ENCODE assay signal across 22 cellular contexts in the genomic region with DNA sequence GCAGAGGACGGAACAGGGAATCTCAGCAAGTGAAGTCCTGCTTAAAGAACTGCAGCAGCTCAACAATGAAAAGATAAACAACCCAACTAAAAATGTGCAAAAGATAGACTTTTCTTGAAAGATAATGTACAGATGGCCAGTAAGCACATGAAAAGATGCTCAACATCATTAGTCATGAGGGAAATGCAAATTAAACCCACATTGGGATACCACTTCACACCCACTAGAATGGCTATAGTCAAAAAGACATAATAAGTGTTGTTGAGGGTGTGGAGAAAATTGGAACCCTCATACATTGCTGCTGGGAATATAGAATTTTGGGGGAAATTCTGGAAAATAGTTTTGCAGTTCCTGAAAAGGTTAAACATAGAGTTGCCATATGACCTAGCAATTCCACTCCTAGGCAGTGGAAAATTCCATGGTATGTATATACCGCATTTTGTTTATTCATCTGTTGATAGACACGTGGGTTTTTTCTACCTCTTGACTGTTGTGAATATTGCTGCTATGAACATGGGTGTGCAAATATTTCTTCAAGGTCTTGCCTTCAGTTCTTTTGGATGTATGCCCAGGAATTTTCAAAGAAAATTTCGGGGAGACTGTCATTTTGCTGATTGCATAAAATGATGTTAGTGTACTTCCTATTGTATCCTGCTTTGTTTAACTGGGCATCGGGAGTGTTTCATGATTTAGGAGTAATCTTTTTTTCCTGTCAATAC. TPM values are rescaled to one million over a fixed set of nuclear protein-coding genes. Genes with fewer than 3 reads are reported as not detected.
DNase-seq lines count a peak whose midpoint lies in the region; ATAC-seq and TF ChIP-seq lines count a peak whose summit lies in the region.
"Had no signal": no experiment of that assay in that cellular context is flagged by ENCODE, and none has a peak within 500 bp of the region (broad histone marks: within the 10 kb centered on the region; RNA-seq: fewer than 3 reads in every experiment).

No MANE protein-coding gene starts in this region.

- H3K36me3 Mint-ChIP-seq in natural killer cell treated with Interleukin-12 subunit alpha and Interleukin-12 subunit beta and Interleukin-15 and Interleukin-18, amount 100 ng/mL, for 72 hours: peaks cover 13% of the 10 kb centered on the region
- peaks cover 2% of the 10 kb centered on the region for H3K36me3 Mint-ChIP-seq in natural killer cell

- H3K9me3 Mint-ChIP-seq in natural killer cell treated with Interleukin-12 subunit alpha and Interleukin-12 subunit beta and Interleukin-15 and Interleukin-18, amount 100 ng/mL, for 72 hours: no peaks in the 10 kb centered on the region
- no peaks in the 10 kb centered on the region for H3K9me3 Mint-ChIP-seq in natural killer cell
- H3K9me3 Mint-ChIP-seq: GM23338; neural crest cell; stimulated activated memory B cell treated with anti-CD40 and anti-IgM and Interleukin-4, amounts not matched to agents 10 μg/mL and 1 μg/mL and 100 μg/mL, for 72 hours had no signal

- H3K4me3 Mint-ChIP-seq in natural killer cell treated with Interleukin-12 subunit alpha and Interleukin-12 subunit beta and Interleukin-15 and Interleukin-18, amount 100 ng/mL, for 72 hours: peak overlapping the region; percentile 8
- H3K4me3 Mint-ChIP-seq in natural killer cell: no peak overlapping the region
- H3K4me3 Mint-ChIP-seq: GM23338; neural crest cell; stimulated activated memory B cell treated with anti-CD40 and anti-IgM and Interleukin-4, amounts not matched to agents 10 μg/mL and 1 μg/mL and 100 μg/mL, for 72 hours had no signal

- intact Hi-C loops in natural killer cell (cut with micrococcal nuclease): no loop called here

- H3K4me1 Mint-ChIP-seq in natural killer cell treated with Interleukin-12 subunit alpha and Interleukin-12 subunit beta and Interleukin-15 and Interleukin-18, amount 100 ng/mL, for 72 hours (ENCODE audit: low read depth in 2 of 2): peaks cover 32 to 36% of the 10 kb centered on the region in 2 donors
- H3K4me1 Mint-ChIP-seq in natural killer cell: peaks cover 35 to 46% of the 10 kb centered on the region in 2 donors

- no peaks in the 10 kb centered on the region for H3K27me3 Mint-ChIP-seq in natural killer cell treated with Interleukin-12 subunit alpha and Interleukin-12 subunit beta and Interleukin-15 and Interleukin-18, amount 100 ng/mL, for 72 hours
- no peaks in the 10 kb centered on the region for H3K27me3 Mint-ChIP-seq in natural killer cell (ENCODE audit: low read depth in 2 of 2)
- H3K27me3 Mint-ChIP-seq: progenitor cell of endocrine pancreas; stimulated activated memory B cell treated with anti-CD40 and anti-IgM and Interleukin-4, amounts not matched to agents 10 μg/mL and 1 μg/mL and 100 μg/mL, for 72 hours had no signal

- ATAC-seq in natural killer cell treated with Interleukin-12 subunit alpha and Interleukin-12 subunit beta and Interleukin-15 and Interleukin-18, amount 100 ng/mL, for 72 hours: no peak
- no peak for ATAC-seq in natural killer cell
- ATAC-seq in GM21723 (IDR thresholded peaks at IDR 0.05; ENCODE audit: unreplicated experiment): no peak
- ATAC-seq: GM23338; left cardiac atrium; PC-3; stimulated activated memory B cell treated with anti-CD40 and anti-IgM and Interleukin-4, amounts not matched to agents 10 μg/mL and 1 μg/mL and 100 μg/mL, for 72 hours had no signal

- TF ChIP-seq CTCF in natural killer cell (IDR thresholded peaks at IDR 0.05): no peak

- peak overlapping the region; percentile 10 for H3K27ac ChIP-seq in layer of hippocampus (ENCODE audit: low read depth, low read length)

- no peak for DNase-seq in natural killer cell treated with Interleukin-12 subunit alpha and Interleukin-12 subunit beta and Interleukin-15 and Interleukin-18, amount 100 ng/mL, for 72 hours (ENCODE audit: low spot score)
- DNase-seq in natural killer cell (no peak), amniotic epithelial cell (ENCODE audit: low read depth) (peak; percentile 32), SIG-M5 treated with dmso at 0.1 percent for 504 hours (lab: John Stamatoyannopoulos, UW; ENCODE audit: unreplicated experiment) (no peak), NK-92 (lab: John Stamatoyannopoulos, UW; ENCODE audit: unreplicated experiment) (no peak), NCI-H187 treated with DMSO at 0.1 percent for 48 hours (lab: John Stamatoyannopoulos, UW) (no peak)
- DNase-seq: amniotic stem cell, KG1, left cardiac atrium, MV-4-11, NCI-H187, NCI-H345, PC-3, SIG-M5, T-helper 1 cell, transverse colon had no signal

- H3K27me3 ChIP-seq in layer of hippocampus (ENCODE audit: control insufficient read depth, insufficient read depth, low read length): no peaks in the 10 kb centered on the region
- H3K27me3 ChIP-seq: transverse colon had no signal

- H3K27ac Mint-ChIP-seq in natural killer cell treated with Interleukin-12 subunit alpha and Interleukin-12 subunit beta and Interleukin-15 and Interleukin-18, amount 100 ng/mL, for 72 hours: peak overlapping the region in 1 of 2 donors; percentile 47
- peak overlapping the region in 1 of 2 donors; percentile 40 for H3K27ac Mint-ChIP-seq in natural killer cell
- H3K27ac Mint-ChIP-seq: GM23338; progenitor cell of endocrine pancreas; stimulated activated memory B cell treated with anti-CD40 and anti-IgM and Interleukin-4, amounts not matched to agents 10 μg/mL and 1 μg/mL and 100 μg/mL, for 72 hours had no signal

RNA-seq across cellular contexts. Expression of a gene that starts 7.2 kb away (rescaled TPM):
- total RNA-seq in natural killer cell treated with Interleukin-12 subunit alpha and Interleukin-12 subunit beta and Interleukin-15 and Interleukin-18, amount 100 ng/mL, for 72 hours: 10 to 100 TPM; 65.3 to 67.1 TPM
- 100 to 1,000 TPM; 115 to 128 (median 124) TPM for total RNA-seq in natural killer cell

RNA-seq across cellular contexts. Expression of a gene that starts 15.2 kb away (rescaled TPM):
- not detected for total RNA-seq in natural killer cell treated with Interleukin-12 subunit alpha and Interleukin-12 subunit beta and Interleukin-15 and Interleukin-18, amount 100 ng/mL, for 72 hours
- 1 to 10 TPM in 2 of 3 donors, under 1 TPM in 1; 0.48 to 2.9 (median 1.4) TPM for total RNA-seq in natural killer cell
- total RNA-seq: PC-3 had no signal
